ENCODE assay signal across 9 cellular contexts in genomic region chr4:186104114-186104894, GRCh38. TPM values are rescaled to one million over a fixed set of nuclear protein-coding genes. Genes with fewer than 3 reads are reported as not detected.
A peak's percentile ranks its signal among the peaks of the same experiment; 100 is the strongest.
DNase-seq lines count a peak whose midpoint lies in the region; ATAC-seq and TF ChIP-seq lines count a peak whose summit lies in the region.
"Had no signal": no experiment of that assay in that cellular context is flagged by ENCODE, and none has a peak within 500 bp of the region (broad histone marks: within the 10 kb centered on the region; RNA-seq: fewer than 3 reads in every experiment).

TSS of gene FAM149A (plus strand) at chr4:186104704.

- H3K27ac Mint-ChIP-seq in CD4-positive, alpha-beta T cell, result no peak within 1 kb of the TSS
- H3K27ac Mint-ChIP-seq in endodermal cell, result no peak within 1 kb of the TSS
- no peak within 1 kb of the TSS for H3K27ac Mint-ChIP-seq in stimulated activated naive B cell treated with anti-CD40 and anti-IgM and Interleukin-4, amounts not matched to agents 10 μg/mL and 1 μg/mL and 100 μg/mL, for 72 hours

- peak; percentile 87 for ATAC-seq in CD4-positive, alpha-beta T cell (ENCODE audit: poor library complexity)
- ATAC-seq in GM21360 (IDR thresholded peaks at IDR 0.05; ENCODE audit: unreplicated experiment), result peak; percentile 74
- ATAC-seq in stimulated activated naive B cell treated with anti-CD40 and anti-IgM and Interleukin-4, amounts not matched to agents 10 μg/mL and 1 μg/mL and 100 μg/mL, for 72 hours (replicated peaks), result peak; percentile 92
- ATAC-seq: GM12878 had no signal

- H3K27ac ChIP-seq in CD4-positive, alpha-beta T cell (ENCODE audit: low read depth, low read length), result no peak within 1 kb of the TSS
- H3K27ac ChIP-seq in endodermal cell (ENCODE audit: low read depth, low read length), result no peak within 1 kb of the TSS

- H3K9ac ChIP-seq in endodermal cell (ENCODE audit: extremely low read depth, low read length, poor library complexity, severe bottlenecking), result no peak within 1 kb of the TSS
- H3K9ac ChIP-seq in mucosa of stomach (ENCODE audit: low read length), result peak within 1 kb of the TSS; percentile 74

- H3K36me3 Mint-ChIP-seq in CD4-positive, alpha-beta T cell (ENCODE audit: low read depth), result no peaks in the 10 kb centered on the region
- no peaks in the 10 kb centered on the region for H3K36me3 Mint-ChIP-seq in endodermal cell (ENCODE audit: low read depth)
- peaks cover 0 to 3% of the 10 kb centered on the region in 2 donors for H3K36me3 Mint-ChIP-seq in stimulated activated naive B cell treated with anti-CD40 and anti-IgM and Interleukin-4, amounts not matched to agents 10 μg/mL and 1 μg/mL and 100 μg/mL, for 72 hours

- peaks cover 40% of the 10 kb centered on the region for H3K27me3 ChIP-seq in CD4-positive, alpha-beta T cell (ENCODE audit: control insufficient read depth, insufficient read depth, low read length)
- H3K27me3 ChIP-seq in endodermal cell (ENCODE audit: control insufficient read depth, insufficient read depth, low read length, poor library complexity, severe bottlenecking), result peaks cover 39% of the 10 kb centered on the region
- H3K27me3 ChIP-seq in mucosa of stomach (ENCODE audit: control insufficient read depth, insufficient read depth, low read length), result no peaks in the 10 kb centered on the region

- WGBS in endodermal cell (ENCODE audit: insufficient coverage in 1 of 2, insufficient read length in 1 of 2), 2 experiments, result 17 to 29% methylated on average over 20 to 54 of the region's 58 CpGs

- DNase-seq in CD4-positive, alpha-beta T cell, result peak in 9 of 10 experiments; percentile 11 to 61 (median 30)
- peak; percentile 37 for DNase-seq in HuH-7.5 (ENCODE audit: low spot score)
- peak; percentile 47 for DNase-seq in activated CD4-positive, alpha-beta T cell treated with anti-CD3 and anti-CD28 coated beads, Interleukin-2, amount 50 U/mL, for 1 hour
- DNase-seq in endodermal cell, result no peak
- DNase-seq in stimulated activated naive B cell treated with anti-CD40 and anti-IgM and Interleukin-4, amounts not matched to agents 10 μg/mL and 1 μg/mL and 100 μg/mL, for 72 hours, result peak; percentile 20
- no peak for DNase-seq in RKO (ENCODE audit: low spot score)

- peak within 1 kb of the TSS; percentile 89 for H3K4me3 Mint-ChIP-seq in CD4-positive, alpha-beta T cell
- peak within 1 kb of the TSS; percentile 49 for H3K4me3 Mint-ChIP-seq in endodermal cell
- H3K4me3 Mint-ChIP-seq in stimulated activated naive B cell treated with anti-CD40 and anti-IgM and Interleukin-4, amounts not matched to agents 10 μg/mL and 1 μg/mL and 100 μg/mL, for 72 hours, result peak within 1 kb of the TSS; percentile 69 to 72

- H3K9me3 Mint-ChIP-seq in CD4-positive, alpha-beta T cell, result no peaks in the 10 kb centered on the region
- peaks cover 5% of the 10 kb centered on the region for H3K9me3 Mint-ChIP-seq in endodermal cell
- H3K9me3 Mint-ChIP-seq in stimulated activated naive B cell treated with anti-CD40 and anti-IgM and Interleukin-4, amounts not matched to agents 10 μg/mL and 1 μg/mL and 100 μg/mL, for 72 hours, result no peaks in the 10 kb centered on the region

- no peak for TF ChIP-seq CTCF in CD4-positive, alpha-beta T cell (IDR thresholded peaks at IDR 0.05)
- no peak for TF ChIP-seq CTCF in endodermal cell (conservative IDR thresholded peaks at IDR 0.05)

- H3K27me3 Mint-ChIP-seq in CD4-positive, alpha-beta T cell, result peaks cover 72% of the 10 kb centered on the region
- H3K27me3 Mint-ChIP-seq in endodermal cell (ENCODE audit: insufficient read depth), result peaks cover 37% of the 10 kb centered on the region
- peaks cover 42 to 72% of the 10 kb centered on the region in 2 donors for H3K27me3 Mint-ChIP-seq in stimulated activated naive B cell treated with anti-CD40 and anti-IgM and Interleukin-4, amounts not matched to agents 10 μg/mL and 1 μg/mL and 100 μg/mL, for 72 hours

- intact Hi-C loops in CD4-positive, alpha-beta T cell (cut with DNase I, micrococcal nuclease), result no loop called here

- peaks cover 13% of the 10 kb centered on the region for H3K4me1 Mint-ChIP-seq in CD4-positive, alpha-beta T cell (ENCODE audit: low read depth)
- peaks cover 10% of the 10 kb centered on the region for H3K4me1 Mint-ChIP-seq in endodermal cell
- H3K4me1 Mint-ChIP-seq in stimulated activated naive B cell treated with anti-CD40 and anti-IgM and Interleukin-4, amounts not matched to agents 10 μg/mL and 1 μg/mL and 100 μg/mL, for 72 hours, result peaks cover 6 to 12% of the 10 kb centered on the region in 2 donors

- no peaks in the 10 kb centered on the region for H3K4me1 ChIP-seq in endodermal cell (ENCODE audit: control insufficient read depth, insufficient read depth, low read length)
- no peaks in the 10 kb centered on the region for H3K4me1 ChIP-seq in mucosa of stomach (ENCODE audit: control insufficient read depth, insufficient read depth, low read length)

- CTCF ChIA-PET in CD4-positive, alpha-beta T cell (lab: Charles Lee), result no interaction called here

- H3K36me3 ChIP-seq in endodermal cell (ENCODE audit: control insufficient read depth, insufficient read depth, low read length), result no peaks in the 10 kb centered on the region
- no peaks in the 10 kb centered on the region for H3K36me3 ChIP-seq in mucosa of stomach (ENCODE audit: control insufficient read depth, insufficient read depth, low read length)

- H3K4me3 ChIP-seq in endodermal cell (ENCODE audit: low read length), result peak within 1 kb of the TSS; percentile 58
- H3K4me3 ChIP-seq in mucosa of stomach (ENCODE audit: low read length), result peak within 1 kb of the TSS; percentile 10
- H3K4me3 ChIP-seq: GM12878 had no signal

- POLR2A ChIA-PET in CD4-positive, alpha-beta T cell (lab: Charles Lee), result interaction anchor here (2.2 kb wide), 1 partner anchor 88 kb away, joined by 18 read pairs; the partner anchor contains the start of gene CYP4V2

- H3K9me3 ChIP-seq in CD4-positive, alpha-beta T cell (ENCODE audit: control insufficient read depth, low read length), result no peaks in the 10 kb centered on the region
- H3K9me3 ChIP-seq in endodermal cell (ENCODE audit: control insufficient read depth, low read length) (no peaks in the 10 kb centered on the region), mucosa of stomach (ENCODE audit: control insufficient read depth, low read length) (no peaks in the 10 kb centered on the region)

RNA-seq across cellular contexts. Expression of gene FAM149A, which starts in this region (rescaled TPM):
- total RNA-seq in CD4-positive, alpha-beta T cell, result 1 to 10 TPM in 1 of 2 experiments, under 1 TPM in 1; 0.61 to 1.1 TPM
- total RNA-seq in endodermal cell, result 1 to 10 TPM; 2.4 to 3.3 TPM
- 6.7 TPM for polyA plus RNA-seq in endodermal cell (2013, experiment 1 of 2)
- polyA plus RNA-seq in endodermal cell (2013, experiment 2 of 2), result 5.4 TPM

Comparison
In these comparisons a context has a peak if more than half of its experiments do, and no peak if none do; other contexts are left out.
1. DNase-seq: peak in CD4-positive, alpha-beta T cell (9 of 10), HuH-7.5 (single experiment), activated CD4-positive, alpha-beta T cell treated with anti-CD3 and anti-CD28 coated beads, Interleukin-2, amount 50 U/mL, for 1 hour (single experiment) and stimulated activated naive B cell treated with anti-CD40 and anti-IgM and Interleukin-4, amounts not matched to agents 10 μg/mL and 1 μg/mL and 100 μg/mL, for 72 hours (single experiment); none in endodermal cell (single experiment) and RKO (single experiment).
2. Peak in every context shown above with its lines, with median percentiles within 50 percentile points of each other: ATAC-seq and H3K4me3 Mint-ChIP-seq.